Comparison of ENCODE assay signal across 9 cellular contexts in genomic region chr7:27515933-27516332, GRCh38.
"Had no signal": no experiment of that assay in that cellular context is flagged by ENCODE, and none has a peak within 500 bp of the region (broad histone marks: within the 10 kb centered on the region; RNA-seq: fewer than 3 reads in every experiment).

No MANE protein-coding gene starts in this region.

- H3K4me3 Mint-ChIP-seq: stimulated activated naive CD8-positive, alpha-beta T cell treated with anti-CD3 and anti-CD28 coated beads, Interleukin-15, Interleukin-2, amounts not matched to agents 100 ng/mL and 50 ng/mL, for 24 hours had no signal

- H3K27ac Mint-ChIP-seq: stimulated activated naive CD8-positive, alpha-beta T cell treated with anti-CD3 and anti-CD28 coated beads, Interleukin-15, Interleukin-2, amounts not matched to agents 100 ng/mL and 50 ng/mL, for 24 hours had no signal

- H3K9me3 ChIP-seq: suprapubic skin had no signal

- H3K27me3 ChIP-seq: suprapubic skin had no signal

- H3K27ac ChIP-seq: suprapubic skin had no signal

- H3K27me3 Mint-ChIP-seq: stimulated activated naive CD8-positive, alpha-beta T cell treated with anti-CD3 and anti-CD28 coated beads, Interleukin-15, Interleukin-2, amounts not matched to agents 100 ng/mL and 50 ng/mL, for 24 hours had no signal

- H3K9me3 Mint-ChIP-seq: stimulated activated naive CD8-positive, alpha-beta T cell treated with anti-CD3 and anti-CD28 coated beads, Interleukin-15, Interleukin-2, amounts not matched to agents 100 ng/mL and 50 ng/mL, for 24 hours had no signal

- H3K4me3 ChIP-seq: suprapubic skin had no signal

- H3K36me3 ChIP-seq: suprapubic skin had no signal

- DNase-seq: activated CD4-positive, alpha-beta T cell treated with anti-CD3 and anti-CD28 coated beads for 1 hour; activated CD4-positive, alpha-beta T cell treated with anti-CD3 and anti-CD28 coated beads, Interleukin-2, amount 50 U/mL, for 4 hours; activated naive CD4-positive, alpha-beta T cell treated with Interleukin-2 at 50 U/mL for 16 hours; activated T-cell treated with anti-CD3 and anti-CD28 coated beads for 4 hours; aorta; hypothalamus; T-helper 9 cell had no signal
